In genomic region chr12:88393017-88393767, GRCh38 we compare ENCODE assay signal across 8 cellular contexts.
DNase-seq lines count a peak whose midpoint lies in the region; ATAC-seq and TF ChIP-seq lines count a peak whose summit lies in the region.

No MANE protein-coding gene starts in this region.

- intact Hi-C loops in left colon (cut with DNase I, micrococcal nuclease) = no loop called here

- TF ChIP-seq CTCF in RWPE1 (conservative IDR thresholded peaks at IDR 0.05; ENCODE audit: low read depth) = no peak

- no peak overlapping the region for H3K27ac ChIP-seq in RWPE1

- ATAC-seq in HG02610 (IDR thresholded peaks at IDR 0.05; ENCODE audit: unreplicated experiment) (peak; percentile 20), left colon (peak; percentile 48)

- CTCF ChIA-PET in RWPE1 (lab: Yijun Ruan, JAX) = interaction anchor here (0.6 to 0.7 kb wide), 4 partner anchors 18 to 159 kb away, joined by 3 to 5 read pairs (median 4); no protein-coding TSS in a partner anchor

- POLR2A ChIA-PET in RWPE1 (lab: Yijun Ruan, JAX; ENCODE audit: low non-redundant PET) = no interaction called here

- peak; percentile 41 for DNase-seq in EL
- peak; percentile 27 for DNase-seq in SK-N-DZ (ENCODE audit: low spot score)
- no peak for DNase-seq in left colon
- DNase-seq in activated CD4-positive, alpha-beta T cell treated with anti-CD3 and anti-CD28 coated beads for 48 hours = no peak
- DNase-seq in NCI-H2029 (lab: John Stamatoyannopoulos, UW) = no peak
- no peak for DNase-seq in GDM1 (lab: John Stamatoyannopoulos, UW)
- DNase-seq in RWPE1 (ENCODE audit: low spot score) = no peak

Comparison
In these comparisons a context has a peak if more than half of its experiments do, and no peak if none do; other contexts are left out.
1. DNase-seq: peak in EL (single experiment) and SK-N-DZ (single experiment); none in left colon (0 of 2), activated CD4-positive, alpha-beta T cell treated with anti-CD3 and anti-CD28 coated beads for 48 hours (single experiment), NCI-H2029 (single experiment), GDM1 (single experiment) and RWPE1 (single experiment).